1 cellular context compared by ENCODE assay signal in the genomic region with DNA sequence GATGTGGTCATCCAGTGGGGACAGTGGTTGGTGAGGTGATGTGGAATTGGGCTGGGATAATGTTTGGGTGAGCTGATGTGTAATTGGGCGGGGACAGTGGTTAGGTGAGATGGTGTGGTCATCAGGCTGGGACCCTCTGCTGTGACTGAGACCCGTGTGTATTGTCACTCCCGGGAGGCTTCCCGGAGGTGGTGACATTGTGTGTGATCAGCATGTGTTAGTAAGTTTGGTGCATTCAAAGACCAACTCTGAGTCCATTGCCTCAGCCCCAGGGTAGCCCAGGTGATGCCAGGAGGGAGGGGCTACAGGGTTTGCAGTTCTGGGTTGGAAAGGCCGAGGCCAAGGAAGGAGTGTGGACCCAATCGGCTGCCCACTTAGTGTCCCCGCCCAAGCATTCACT.
A peak's percentile ranks its signal among the peaks of the same experiment; 100 is the strongest.
TF ChIP-seq lines count a peak whose summit lies in the region.

No MANE protein-coding gene starts in this region.

TF ChIP-seq in A549, 52 proteins besides CTCF, POLR2A, EP300 and RAD21 (continued from another document):
- TF ChIP-seq, protein P1, sequence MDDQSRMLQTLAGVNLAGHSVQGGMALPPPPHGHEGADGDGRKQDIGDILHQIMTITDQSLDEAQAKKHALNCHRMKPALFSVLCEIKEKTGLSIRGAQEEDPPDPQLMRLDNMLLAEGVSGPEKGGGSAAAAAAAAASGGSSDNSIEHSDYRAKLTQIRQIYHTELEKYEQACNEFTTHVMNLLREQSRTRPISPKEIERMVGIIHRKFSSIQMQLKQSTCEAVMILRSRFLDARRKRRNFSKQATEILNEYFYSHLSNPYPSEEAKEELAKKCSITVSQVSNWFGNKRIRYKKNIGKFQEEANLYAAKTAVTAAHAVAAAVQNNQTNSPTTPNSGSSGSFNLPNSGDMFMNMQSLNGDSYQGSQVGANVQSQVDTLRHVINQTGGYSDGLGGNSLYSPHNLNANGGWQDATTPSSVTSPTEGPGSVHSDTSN (IDR thresholded peaks at IDR 0.05): no peak
- TF ChIP-seq ZFP36 (IDR thresholded peaks at IDR 0.05; ENCODE audit: borderline replicate concordance, partially characterized antibody) (peak; percentile 48), GATA3 (IDR thresholded peaks at IDR 0.05; ENCODE audit: borderline replicate concordance) (no peak), HOXA7 (CRISPR knock-in tag; IDR thresholded peaks at IDR 0.05) (no peak)
